ENCODE assay signal across 8 cellular contexts in genomic region chrX:30735839-30736238, GRCh38.
DNase-seq lines count a peak whose midpoint lies in the region; ATAC-seq and TF ChIP-seq lines count a peak whose summit lies in the region.

No MANE protein-coding gene starts in this region.

- no peak overlapping the region for H3K9ac ChIP-seq in neural progenitor cell

- H2AFZ ChIP-seq in neural progenitor cell (replicated peaks): no peak overlapping the region

- no peaks in the 10 kb centered on the region for H3K36me3 Mint-ChIP-seq in CD8-positive, alpha-beta T cell
- H3K36me3 Mint-ChIP-seq in neural progenitor cell: no peaks in the 10 kb centered on the region

- H3K27ac ChIP-seq in CD8-positive, alpha-beta T cell (ENCODE audit: low read depth, low read length): no peak overlapping the region
- no peak overlapping the region for H3K27ac ChIP-seq in neural progenitor cell
- H3K27ac ChIP-seq in upper lobe of left lung: no peak overlapping the region

- H3F3A ChIP-seq in neural progenitor cell (ENCODE audit: low read depth): peaks cover under 1% of the 10 kb centered on the region

- intact Hi-C loops in CD8-positive, alpha-beta T cell (cut with DNase I, micrococcal nuclease): loop anchor here (5.0 to 10.0 kb wide), 4 partner anchors 89 to 926 kb away; partner anchors contain the start of gene TAB3 (in 1 of the 2)

- no peaks in the 10 kb centered on the region for H3K4me1 ChIP-seq in CD8-positive, alpha-beta T cell (ENCODE audit: insufficient read depth, low read length)
- H3K4me1 ChIP-seq in neural progenitor cell: no peaks in the 10 kb centered on the region
- H3K4me1 ChIP-seq in upper lobe of left lung: no peaks in the 10 kb centered on the region

- DNase-seq in CD8-positive, alpha-beta T cell: peak; percentile 23 to 70 (median 55)
- peak; percentile 84 for DNase-seq in NOMO-1 treated with DMSO at 0.1 percent for 48 hours (lab: John Stamatoyannopoulos, UW; ENCODE audit: unreplicated experiment)
- peak; percentile 32 to 37 for DNase-seq in activated CD8-positive, alpha-beta memory T cell treated with anti-CD3 and anti-CD28 coated beads for 4 hours (ENCODE audit: low read depth in 2 of 2)
- peak; percentile 54 to 68 for DNase-seq in erythroblast (lab: John Stamatoyannopoulos, UW)
- peak; percentile 66 for DNase-seq in neural progenitor cell (ENCODE audit: low spot score)
- DNase-seq in upper lobe of left lung: peak in 1 of 2 donors; percentile 59

- H4K20me1 ChIP-seq in neural progenitor cell (ENCODE audit: low read depth): no peaks in the 10 kb centered on the region

- ATAC-seq in CD8-positive, alpha-beta T cell: peak; percentile 69
- ATAC-seq in GM19043 (IDR thresholded peaks at IDR 0.05; ENCODE audit: low read depth, unreplicated experiment) (peak; percentile 93), HG03342 (IDR thresholded peaks at IDR 0.05; ENCODE audit: unreplicated experiment) (peak; percentile 90), upper lobe of left lung (ENCODE audit: low FRiP score in 2 of 2) (peak in 1 of 2 donors; percentile 29)

- no peak overlapping the region for H3K27ac Mint-ChIP-seq in CD8-positive, alpha-beta T cell
- no peak overlapping the region for H3K27ac Mint-ChIP-seq in neural progenitor cell

- H3K27me3 ChIP-seq in CD8-positive, alpha-beta T cell (ENCODE audit: insufficient read depth, low read length): no peaks in the 10 kb centered on the region
- H3K27me3 ChIP-seq in neural progenitor cell (no peaks in the 10 kb centered on the region), upper lobe of left lung (no peaks in the 10 kb centered on the region)

- no peaks in the 10 kb centered on the region for H3K9me3 Mint-ChIP-seq in CD8-positive, alpha-beta T cell
- H3K9me3 Mint-ChIP-seq in neural progenitor cell: no peaks in the 10 kb centered on the region

- no peak overlapping the region for H3K4me2 ChIP-seq in neural progenitor cell

- no peak for TF ChIP-seq POLR2A in erythroblast (IDR thresholded peaks at IDR 0.05; ENCODE audit: low read length)
- TF ChIP-seq POLR2A in upper lobe of left lung (IDR thresholded peaks at IDR 0.05): no peak

- no peak overlapping the region for H3K4me3 Mint-ChIP-seq in CD8-positive, alpha-beta T cell
- H3K4me3 Mint-ChIP-seq in neural progenitor cell: no peak overlapping the region

- no peaks in the 10 kb centered on the region for H3K36me3 ChIP-seq in CD8-positive, alpha-beta T cell (ENCODE audit: insufficient read depth, low read length)
- H3K36me3 ChIP-seq in neural progenitor cell (no peaks in the 10 kb centered on the region), upper lobe of left lung (no peaks in the 10 kb centered on the region)

- peaks cover 2% of the 10 kb centered on the region for H3K4me1 Mint-ChIP-seq in CD8-positive, alpha-beta T cell (ENCODE audit: low read depth)
- H3K4me1 Mint-ChIP-seq in neural progenitor cell: no peaks in the 10 kb centered on the region

- no peak overlapping the region for H3K4me3 ChIP-seq in CD8-positive, alpha-beta T cell (ENCODE audit: low read depth, low read length)
- H3K4me3 ChIP-seq in neural progenitor cell (no peak overlapping the region), upper lobe of left lung (no peak overlapping the region)

- H3K27me3 Mint-ChIP-seq in CD8-positive, alpha-beta T cell (ENCODE audit: low read depth): no peaks in the 10 kb centered on the region
- H3K27me3 Mint-ChIP-seq in neural progenitor cell (ENCODE audit: insufficient read depth, low read depth): peaks cover 2% of the 10 kb centered on the region

- H3K9me3 ChIP-seq in CD8-positive, alpha-beta T cell (ENCODE audit: low read length): no peaks in the 10 kb centered on the region
- H3K9me3 ChIP-seq in neural progenitor cell (ENCODE audit: low read depth) (peaks cover 3% of the 10 kb centered on the region), upper lobe of left lung (no peaks in the 10 kb centered on the region)

- peak; percentile 70 for TF ChIP-seq CTCF in CD8-positive, alpha-beta T cell (IDR thresholded peaks at IDR 0.05)
- peak; percentile 75 for TF ChIP-seq CTCF in neural progenitor cell (IDR thresholded peaks at IDR 0.05)
- TF ChIP-seq CTCF in upper lobe of left lung (IDR thresholded peaks at IDR 0.05): peak; percentile 27 to 67 (median 49)

- no peaks in the 10 kb centered on the region for H3K79me2 ChIP-seq in neural progenitor cell (ENCODE audit: low read depth)

- POLR2A ChIA-PET in CD8-positive, alpha-beta T cell (lab: Charles Lee): no interaction called here

- 13 to 19% methylated on average over 6 of the region's 6 CpGs for WGBS in upper lobe of left lung, 2 donors

- no peak for TF ChIP-seq EP300 in upper lobe of left lung (IDR thresholded peaks at IDR 0.05)

- CTCF ChIA-PET in CD8-positive, alpha-beta T cell (lab: Charles Lee): interaction anchor here (0.7 to 1.9 kb wide), 5 partner anchors 9 to 129 kb away, joined by 3 to 10 read pairs (median 4); no protein-coding TSS in a partner anchor
